In genomic region chr14:56002876-56003625, GRCh38 we compare ENCODE assay signal across 9 cellular contexts.
A peak's percentile ranks its signal among the peaks of the same experiment; 100 is the strongest.
DNase-seq lines count a peak whose midpoint lies in the region; ATAC-seq and TF ChIP-seq lines count a peak whose summit lies in the region.
"Had no signal": no experiment of that assay in that cellular context is flagged by ENCODE, and none has a peak within 500 bp of the region (broad histone marks: within the 10 kb centered on the region; RNA-seq: fewer than 3 reads in every experiment).

No MANE protein-coding gene starts in this region.

- no peak overlapping the region for H2BK15ac ChIP-seq in neuronal stem cell (ENCODE audit: low read length)

- H3K9me3 ChIP-seq in WERI-Rb-1 (ENCODE audit: severe bottlenecking) (no peaks in the 10 kb centered on the region), neuronal stem cell (replicated peaks in 1 of 2; ENCODE audit: control insufficient read depth in 2 of 2, insufficient read depth in 1 of 2, low read depth in 1 of 2, low read length in 2 of 2) (peaks cover 0 to 3% of the 10 kb centered on the region in 2 donors)

- H3K36me3 Mint-ChIP-seq in activated T-cell treated with anti-CD3 and anti-CD28 coated beads, Interleukin-2, amount 50 U/mL, for 72 hours (ENCODE audit: insufficient read depth in 2 of 2): peaks cover 5 to 7% of the 10 kb centered on the region in 2 donors

- H3K27ac ChIP-seq in WERI-Rb-1 (no peak overlapping the region), neuronal stem cell (replicated peaks; ENCODE audit: low read length) (no peak overlapping the region)

- no peak overlapping the region for H3K4ac ChIP-seq in neuronal stem cell (ENCODE audit: low read length)

- no peak overlapping the region for H3K23ac ChIP-seq in neuronal stem cell (ENCODE audit: low read depth, low read length, poor library complexity)

- H3K4me1 ChIP-seq in neuronal stem cell (ENCODE audit: control insufficient read depth in 2 of 2, insufficient read depth in 1 of 2, low read depth in 1 of 2, low read length in 2 of 2): peaks cover 8 to 9% of the 10 kb centered on the region in 2 donors

- no peak overlapping the region for H2AK5ac ChIP-seq in neuronal stem cell (ENCODE audit: low read depth, low read length)

- H3K4me1 Mint-ChIP-seq in activated T-cell treated with anti-CD3 and anti-CD28 coated beads, Interleukin-2, amount 50 U/mL, for 72 hours (ENCODE audit: low read depth): peaks cover 36% of the 10 kb centered on the region

- peak overlapping the region; percentile 9 to 50 for H3K4me3 Mint-ChIP-seq in activated T-cell treated with anti-CD3 and anti-CD28 coated beads, Interleukin-2, amount 50 U/mL, for 72 hours

- H2BK120ac ChIP-seq in neuronal stem cell (ENCODE audit: low read depth, low read length): no peak overlapping the region

- no peak for TF ChIP-seq CTCF in WERI-Rb-1 (IDR thresholded peaks at IDR 0.05; ENCODE audit: low read depth, low read length)

- no peak overlapping the region for H4K91ac ChIP-seq in neuronal stem cell (ENCODE audit: low read depth, low read length, poor library complexity)

- H3K9me3 Mint-ChIP-seq in activated T-cell treated with anti-CD3 and anti-CD28 coated beads, Interleukin-2, amount 50 U/mL, for 72 hours: peaks cover 0 to 10% of the 10 kb centered on the region in 2 donors

- no peak overlapping the region for H3K18ac ChIP-seq in neuronal stem cell (ENCODE audit: low read length)

- no peak overlapping the region for H3K14ac ChIP-seq in neuronal stem cell (ENCODE audit: low read length)

- H3K4me3 ChIP-seq in WERI-Rb-1 (ENCODE audit: low read depth, low read length): no peak overlapping the region
- no peak overlapping the region for H3K4me3 ChIP-seq in neuronal stem cell (ENCODE audit: low read length in 2 of 2)
- H3K4me3 ChIP-seq: lung had no signal

- no peak overlapping the region for H3K9ac ChIP-seq in neuronal stem cell (ENCODE audit: low read depth, low read length, poor library complexity)

- no peak overlapping the region for H2BK5ac ChIP-seq in neuronal stem cell (ENCODE audit: low read length)

- ATAC-seq in GM19395 (IDR thresholded peaks at IDR 0.05; ENCODE audit: unreplicated experiment): peak; percentile 47
- peak; percentile 71 for ATAC-seq in HG03175 (IDR thresholded peaks at IDR 0.05; ENCODE audit: unreplicated experiment)
- peak; percentile 92 for ATAC-seq in activated T-cell treated with anti-CD3 and anti-CD28 coated beads, Interleukin-2, amount 50 U/mL, for 72 hours (replicated peaks in 1 of 2)
- ATAC-seq in HG02884 (IDR thresholded peaks at IDR 0.05; ENCODE audit: unreplicated experiment): no peak

- H2BK12ac ChIP-seq in neuronal stem cell (ENCODE audit: low read length): no peak overlapping the region

- H3K27me3 Mint-ChIP-seq in activated T-cell treated with anti-CD3 and anti-CD28 coated beads, Interleukin-2, amount 50 U/mL, for 72 hours (ENCODE audit: low read depth): peaks cover 58% of the 10 kb centered on the region

- no peak overlapping the region for H4K8ac ChIP-seq in neuronal stem cell (ENCODE audit: low read depth, low read length)

- no peaks in the 10 kb centered on the region for H3K79me1 ChIP-seq in neuronal stem cell (ENCODE audit: low read depth, low read length)

- H3K27ac Mint-ChIP-seq in activated T-cell treated with anti-CD3 and anti-CD28 coated beads, Interleukin-2, amount 50 U/mL, for 72 hours: no peak overlapping the region

- no CpG with 5 or more reads among the region's 11 CpGs for WGBS in neuronal stem cell (ENCODE audit: extremely low coverage in 2 of 2, insufficient read length in 2 of 2, insufficient replicate concordance in 1 of 2), 2 donors

- no peak overlapping the region for H3K4me2 ChIP-seq in neuronal stem cell (ENCODE audit: insufficient read depth, low read length, poor library complexity, severe bottlenecking)

- H3K27me3 ChIP-seq in WERI-Rb-1 (ENCODE audit: insufficient read depth, low read depth, severe bottlenecking) (no peaks in the 10 kb centered on the region), neuronal stem cell (ENCODE audit: control insufficient read depth in 3 of 3, insufficient read depth in 3 of 3, low read depth in 1 of 3, low read length in 3 of 3) (no peaks in the 10 kb centered on the region)

- H2AFZ ChIP-seq in neuronal stem cell (ENCODE audit: low read length): no peak overlapping the region

- H3K36me3 ChIP-seq in WERI-Rb-1: no peaks in the 10 kb centered on the region
- H3K36me3 ChIP-seq in neuronal stem cell (replicated peaks in 1 of 2; ENCODE audit: control insufficient read depth in 2 of 2, insufficient read depth in 2 of 2, low read length in 2 of 2): no peaks in the 10 kb centered on the region

- DNase-seq in activated T-cell treated with anti-CD3 and anti-CD28 coated beads, Interleukin-2, amount 50 U/mL, for 72 hours: peak; percentile 51 to 68
- DNase-seq in stimulated activated CD4-positive, alpha-beta T cell treated with anti-CD3 and anti-CD28 coated beads, Interleukin-4, amount 100 ng/mL, for 1 hour: peak; percentile 13
- DNase-seq in WERI-Rb-1 (no peak), OCI-M1 (lab: John Stamatoyannopoulos, UW) (no peak), neuronal stem cell (ENCODE audit: low spot score) (no peak)

Comparison
In these comparisons a context has a peak if more than half of its experiments do, and no peak if none do; other contexts are left out.
1. DNase-seq: peak in activated T-cell treated with anti-CD3 and anti-CD28 coated beads, Interleukin-2, amount 50 U/mL, for 72 hours (2 of 2) and stimulated activated CD4-positive, alpha-beta T cell treated with anti-CD3 and anti-CD28 coated beads, Interleukin-4, amount 100 ng/mL, for 1 hour (single experiment); none in WERI-Rb-1 (single experiment), OCI-M1 (single experiment) and neuronal stem cell (single experiment).